8 cellular contexts compared by ENCODE assay signal in the genomic region with DNA sequence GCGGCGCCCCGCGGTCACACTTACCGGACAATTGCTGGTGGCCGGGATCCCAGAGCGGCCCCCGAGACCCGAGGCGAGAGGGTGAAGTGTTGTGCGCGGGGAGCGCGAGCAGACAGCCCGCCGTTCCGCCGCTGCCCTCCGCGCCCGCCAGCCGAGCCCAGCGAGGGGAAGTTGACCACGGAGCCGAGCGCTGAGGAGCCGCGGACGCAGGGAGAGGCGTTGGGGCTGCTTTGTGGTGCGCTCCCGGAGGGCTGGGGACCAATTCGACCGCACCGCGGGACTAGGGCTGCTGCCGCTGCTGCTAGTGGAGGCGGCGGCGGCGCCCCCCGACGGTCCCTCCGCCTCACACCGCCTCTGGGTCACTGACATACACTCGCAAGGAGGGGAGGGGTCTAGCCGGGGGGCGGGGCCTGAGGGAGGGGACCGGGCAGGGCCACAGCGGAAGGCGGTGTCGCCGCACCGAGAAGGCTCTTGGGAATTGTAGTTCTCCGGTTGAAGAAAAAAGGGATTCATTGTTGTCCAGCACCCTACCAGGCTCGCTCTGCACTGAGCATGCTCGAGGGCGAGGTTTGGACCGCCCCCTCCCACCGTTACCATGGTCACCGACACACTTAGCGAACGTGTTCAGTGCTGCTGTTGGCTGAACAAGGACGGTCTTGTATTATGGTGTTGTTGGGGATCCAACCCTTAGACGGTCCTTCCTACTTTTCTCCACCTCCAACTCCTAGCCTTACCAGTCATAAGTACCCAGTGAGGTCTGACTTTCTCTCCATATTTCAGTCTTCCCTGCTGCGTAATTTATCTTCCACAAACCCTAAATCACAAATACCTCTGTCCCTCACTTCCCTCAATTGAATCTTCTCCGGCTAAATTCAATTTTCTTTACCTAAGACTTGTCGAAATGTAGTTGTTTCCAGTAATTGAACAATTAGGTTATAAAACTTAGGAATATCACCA. TPM values are rescaled to one million over a fixed set of nuclear protein-coding genes. Genes with fewer than 3 reads are reported as not detected.
A peak's percentile ranks its signal among the peaks of the same experiment; 100 is the strongest.
DNase-seq lines count a peak whose midpoint lies in the region; ATAC-seq and TF ChIP-seq lines count a peak whose summit lies in the region.

A gene with protein sequence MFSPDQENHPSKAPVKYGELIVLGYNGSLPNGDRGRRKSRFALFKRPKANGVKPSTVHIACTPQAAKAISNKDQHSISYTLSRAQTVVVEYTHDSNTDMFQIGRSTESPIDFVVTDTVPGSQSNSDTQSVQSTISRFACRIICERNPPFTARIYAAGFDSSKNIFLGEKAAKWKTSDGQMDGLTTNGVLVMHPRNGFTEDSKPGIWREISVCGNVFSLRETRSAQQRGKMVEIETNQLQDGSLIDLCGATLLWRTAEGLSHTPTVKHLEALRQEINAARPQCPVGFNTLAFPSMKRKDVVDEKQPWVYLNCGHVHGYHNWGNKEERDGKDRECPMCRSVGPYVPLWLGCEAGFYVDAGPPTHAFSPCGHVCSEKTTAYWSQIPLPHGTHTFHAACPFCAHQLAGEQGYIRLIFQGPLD (minus strand): TSS at position 364 of the 957 bp plus-strand sequence. CDS start 36,110 bp downstream, outside the sequence.

- CTCF ChIA-PET in SK-N-SH (lab: Yijun Ruan, JAX), result interaction anchor here (1.0 to 3.2 kb wide), 2 partner anchors 11 to 94 kb away, joined by 3 to 13 read pairs; no protein-coding TSS in a partner anchor

- peak within 1 kb of the TSS; percentile 70 for H3K4me2 ChIP-seq in SK-N-SH

- H3K9me3 ChIP-seq in SK-N-SH, result no peaks in the 10 kb centered on the region
- no peaks in the 10 kb centered on the region for H3K9me3 ChIP-seq in testis

- peaks cover 47% of the 10 kb centered on the region for H3K79me2 ChIP-seq in SK-N-SH (ENCODE audit: insufficient read depth)

- POLR2A ChIA-PET in SK-N-SH (lab: Yijun Ruan, JAX), result no interaction called here

- H3K27me3 ChIP-seq in SK-N-SH (ENCODE audit: insufficient read depth) (no peaks in the 10 kb centered on the region), testis (no peaks in the 10 kb centered on the region)

- H2AFZ ChIP-seq in SK-N-SH (ENCODE audit: low read depth), result peak within 1 kb of the TSS; percentile 86

- H3K9me2 ChIP-seq in SK-N-SH, result no peaks in the 10 kb centered on the region

- H3F3A ChIP-seq in SK-N-SH (replicated peaks; ENCODE audit: insufficient read depth), result no peaks in the 10 kb centered on the region

- peak within 1 kb of the TSS; percentile 76 to 91 for H3K27ac ChIP-seq in SK-N-SH (ENCODE audit: low read depth in 2 of 2, low read length in 1 of 2)
- peak within 1 kb of the TSS; percentile 96 to 98 for H3K27ac ChIP-seq in testis

- TF ChIP-seq EP300 in SK-N-SH (IDR thresholded peaks at IDR 0.05; ENCODE audit: borderline replicate concordance in 1 of 2, low read depth in 1 of 2, low read length in 1 of 2), result no peak

- intact Hi-C loops in testis (cut with DNase I; ENCODE audit: low total_unique reads), result no loop called here

- H3K4me3 ChIP-seq in SK-N-SH (ENCODE audit: low read depth in 2 of 2, low read length in 1 of 2) (peak within 1 kb of the TSS; percentile 82 to 95), testis (peak within 1 kb of the TSS; percentile 93 to 99)

- H3K9ac ChIP-seq in SK-N-SH, result peak within 1 kb of the TSS; percentile 85

- peak; percentile 41; the same call in 1 of the 2 replicates for TF ChIP-seq RAD21 in SK-N-SH (IDR thresholded peaks at IDR 0.05; ENCODE audit: low read length)

- peak; percentile 80 for ATAC-seq in HG02588 (IDR thresholded peaks at IDR 0.05; ENCODE audit: unreplicated experiment)
- ATAC-seq in omental fat pad (ENCODE audit: low FRiP score), result peak; percentile 97

- peak; percentile 89 for TF ChIP-seq POLR2A in testis (IDR thresholded peaks at IDR 0.05)

- H4K20me1 ChIP-seq in SK-N-SH (ENCODE audit: insufficient read depth), result 0 out of 2 replicates have a peak, but pooled peaks cover 5% of the 10 kb centered on the region

- WGBS in SK-N-SH (ENCODE audit: low lambda C conversion rate), result 10% methylated on average over 16 of the region's 68 CpGs
- 4 to 11% methylated on average over 16 to 55 of the region's 68 CpGs for WGBS in testis, 2 donors

- no peaks in the 10 kb centered on the region for H3K36me3 ChIP-seq in SK-N-SH (replicated peaks in 1 of 2; ENCODE audit: control insufficient read depth in 1 of 2, insufficient read depth in 2 of 2, low read length in 1 of 2)
- H3K36me3 ChIP-seq in testis (ENCODE audit: low read depth, missing control alignments), result no peaks in the 10 kb centered on the region

- DNase-seq in GM10266 (ENCODE audit: extremely low spot score) (peak; percentile 93), NCI-H1048 (lab: John Stamatoyannopoulos, UW) (peak; percentile 97), SK-N-SH (peak; percentile 95), glomerular endothelial cell (ENCODE audit: extremely low read depth, low read depth, low spot score) (peak; percentile 93), omental fat pad (ENCODE audit: low spot score) (peak; percentile 92), testis (peak; percentile 99)
- DNase-seq in activated naive CD4-positive, alpha-beta T cell treated with anti-CD3 and anti-CD28 coated beads, Interleukin-2, amount 50 U/mL, for 16 hours, result peak; percentile 89

- TF ChIP-seq CTCF in GM10266 (IDR thresholded peaks at IDR 0.05; ENCODE audit: control insufficient read depth, insufficient read depth, low read depth, missing control alignments), result peak; percentile 62
- peak; percentile 37 for TF ChIP-seq CTCF in SK-N-SH (IDR thresholded peaks at IDR 0.05)
- no peak for TF ChIP-seq CTCF in omental fat pad (IDR thresholded peaks at IDR 0.05)
- no peak for TF ChIP-seq CTCF in testis (IDR thresholded peaks at IDR 0.05)

- H3K4me1 ChIP-seq in SK-N-SH (ENCODE audit: control insufficient read depth in 1 of 2, insufficient read depth in 2 of 2, low read depth in 1 of 2, low read length in 1 of 2), result peaks cover 14 to 17% of the 10 kb centered on the region in 2 experiments; a peak in 3 of 4 replicates
- H3K4me1 ChIP-seq in testis, result peaks cover 12% of the 10 kb centered on the region

TF ChIP-seq in SK-N-SH, 30 proteins besides CTCF, POLR2A, EP300 and RAD21 (continues in another document):
- TF ChIP-seq, protein P1, sequence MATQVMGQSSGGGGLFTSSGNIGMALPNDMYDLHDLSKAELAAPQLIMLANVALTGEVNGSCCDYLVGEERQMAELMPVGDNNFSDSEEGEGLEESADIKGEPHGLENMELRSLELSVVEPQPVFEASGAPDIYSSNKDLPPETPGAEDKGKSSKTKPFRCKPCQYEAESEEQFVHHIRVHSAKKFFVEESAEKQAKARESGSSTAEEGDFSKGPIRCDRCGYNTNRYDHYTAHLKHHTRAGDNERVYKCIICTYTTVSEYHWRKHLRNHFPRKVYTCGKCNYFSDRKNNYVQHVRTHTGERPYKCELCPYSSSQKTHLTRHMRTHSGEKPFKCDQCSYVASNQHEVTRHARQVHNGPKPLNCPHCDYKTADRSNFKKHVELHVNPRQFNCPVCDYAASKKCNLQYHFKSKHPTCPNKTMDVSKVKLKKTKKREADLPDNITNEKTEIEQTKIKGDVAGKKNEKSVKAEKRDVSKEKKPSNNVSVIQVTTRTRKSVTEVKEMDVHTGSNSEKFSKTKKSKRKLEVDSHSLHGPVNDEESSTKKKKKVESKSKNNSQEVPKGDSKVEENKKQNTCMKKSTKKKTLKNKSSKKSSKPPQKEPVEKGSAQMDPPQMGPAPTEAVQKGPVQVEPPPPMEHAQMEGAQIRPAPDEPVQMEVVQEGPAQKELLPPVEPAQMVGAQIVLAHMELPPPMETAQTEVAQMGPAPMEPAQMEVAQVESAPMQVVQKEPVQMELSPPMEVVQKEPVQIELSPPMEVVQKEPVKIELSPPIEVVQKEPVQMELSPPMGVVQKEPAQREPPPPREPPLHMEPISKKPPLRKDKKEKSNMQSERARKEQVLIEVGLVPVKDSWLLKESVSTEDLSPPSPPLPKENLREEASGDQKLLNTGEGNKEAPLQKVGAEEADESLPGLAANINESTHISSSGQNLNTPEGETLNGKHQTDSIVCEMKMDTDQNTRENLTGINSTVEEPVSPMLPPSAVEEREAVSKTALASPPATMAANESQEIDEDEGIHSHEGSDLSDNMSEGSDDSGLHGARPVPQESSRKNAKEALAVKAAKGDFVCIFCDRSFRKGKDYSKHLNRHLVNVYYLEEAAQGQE (IDR thresholded peaks at IDR 0.05; ENCODE audit: low read depth, low read length), result no peak
- TF ChIP-seq NRF1 (IDR thresholded peaks at IDR 0.05; ENCODE audit: low read depth, low read length) (peak; percentile 94), RXRA (IDR thresholded peaks at IDR 0.05; ENCODE audit: borderline replicate concordance, low read depth) (no peak), SIN3A (IDR thresholded peaks at IDR 0.05; ENCODE audit: borderline replicate concordance, low read depth, low read length) (0 out of 2 replicates have a peak, but pooled peaks have one; percentile 55), ELF1 (IDR thresholded peaks at IDR 0.05) (no peak), NFIC (IDR thresholded peaks at IDR 0.05; ENCODE audit: borderline replicate concordance) (no peak), MXI1 (IDR thresholded peaks at IDR 0.05; ENCODE audit: low read depth, low read length) (peak; percentile 75), GATA2 (CRISPR knock-in tag; IDR thresholded peaks at IDR 0.05) (no peak)
- TF ChIP-seq, protein P2, sequence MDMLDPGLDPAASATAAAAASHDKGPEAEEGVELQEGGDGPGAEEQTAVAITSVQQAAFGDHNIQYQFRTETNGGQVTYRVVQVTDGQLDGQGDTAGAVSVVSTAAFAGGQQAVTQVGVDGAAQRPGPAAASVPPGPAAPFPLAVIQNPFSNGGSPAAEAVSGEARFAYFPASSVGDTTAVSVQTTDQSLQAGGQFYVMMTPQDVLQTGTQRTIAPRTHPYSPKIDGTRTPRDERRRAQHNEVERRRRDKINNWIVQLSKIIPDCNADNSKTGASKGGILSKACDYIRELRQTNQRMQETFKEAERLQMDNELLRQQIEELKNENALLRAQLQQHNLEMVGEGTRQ (IDR thresholded peaks at IDR 0.05; ENCODE audit: borderline replicate concordance, low read depth, low read length), result no peak
- TF ChIP-seq, protein P3, sequence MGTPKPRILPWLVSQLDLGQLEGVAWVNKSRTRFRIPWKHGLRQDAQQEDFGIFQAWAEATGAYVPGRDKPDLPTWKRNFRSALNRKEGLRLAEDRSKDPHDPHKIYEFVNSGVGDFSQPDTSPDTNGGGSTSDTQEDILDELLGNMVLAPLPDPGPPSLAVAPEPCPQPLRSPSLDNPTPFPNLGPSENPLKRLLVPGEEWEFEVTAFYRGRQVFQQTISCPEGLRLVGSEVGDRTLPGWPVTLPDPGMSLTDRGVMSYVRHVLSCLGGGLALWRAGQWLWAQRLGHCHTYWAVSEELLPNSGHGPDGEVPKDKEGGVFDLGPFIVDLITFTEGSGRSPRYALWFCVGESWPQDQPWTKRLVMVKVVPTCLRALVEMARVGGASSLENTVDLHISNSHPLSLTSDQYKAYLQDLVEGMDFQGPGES (IDR thresholded peaks at IDR 0.05; ENCODE audit: low read depth, low read length), result no peak

RNA-seq across cellular contexts. Expression of the gene that starts here (rescaled TPM):
- polyA plus RNA-seq in SK-N-SH (2012; rRNA removed) (4.2 and 5.6 TPM in 2 replicates), testis (ENCODE audit: insufficient read depth, low read depth, low replicate concordance) (22.4 TPM)
- 4.9 and 5.5 TPM in 2 replicates for polyA plus RNA-seq in SK-N-SH (2012; cell fraction: cytosol; rRNA removed)
- 5.8 and 11.7 TPM in 2 replicates for polyA plus RNA-seq in SK-N-SH (2012; cell fraction: nucleus; rRNA removed)
- total RNA-seq in glomerular endothelial cell (21.9 and 25.7 TPM in 2 replicates), omental fat pad (10 to 100 TPM; 21.7 to 56.7 (median 34.3) TPM), testis (10 to 100 TPM; 40.9 to 48.0 TPM)

Comparison
In these comparisons a context has a peak if more than half of its experiments do, and no peak if none do; other contexts are left out.
1. Peak in every context shown above with its lines: DNase-seq, ATAC-seq, H3K4me3 ChIP-seq and H3K27ac ChIP-seq.
2. CTCF ChIP-seq: peak in GM10266 (single experiment) and SK-N-SH (single experiment); none in omental fat pad (0 of 3) and testis (0 of 3).